ENCODE assay signal across 8 cellular contexts in genomic region chr1:227542153-227543120, GRCh38. TPM values are rescaled to one million over a fixed set of nuclear protein-coding genes. Genes with fewer than 3 reads are reported as not detected.
A peak's percentile ranks its signal among the peaks of the same experiment; 100 is the strongest.
DNase-seq lines count a peak whose midpoint lies in the region; ATAC-seq, FAIRE-seq and TF ChIP-seq lines count a peak whose summit lies in the region.

No MANE protein-coding gene starts in this region.

- no peak for FAIRE-seq in K562 (lab: Jason Lieb, UNC)

- in situ Hi-C loops in K562 (cut with MboI) = no loop called here

- DNase-seq in NB4 (ENCODE audit: low read depth) = peak; percentile 78
- peak; percentile 74 for DNase-seq in T1000 (lab: John Stamatoyannopoulos, UW)
- peak; percentile 21 to 46 (median 33) for DNase-seq in K562 (ENCODE audit: extremely low read depth in 1 of 4, low spot score in 3 of 4)
- DNase-seq in sigmoid colon = peak; percentile 94
- no peak for DNase-seq in RKO (ENCODE audit: low spot score)

- H3K4me3 ChIP-seq in GM08714 (ENCODE audit: low read length) (peak overlapping the region; percentile 65; the same call in 1 of the 2 replicates), HEK293 (ENCODE audit: low read depth, low read length) (peak overlapping the region; percentile 46), NB4 (ENCODE audit: low read depth, low read length) (no peak overlapping the region), K562 (no peak overlapping the region), iPS-11a (ENCODE audit: low read depth, low read length) (peak overlapping the region; percentile 41), sigmoid colon (peak overlapping the region; percentile 63 to 90 (median 77))

- CTCF ChIA-PET in HEK293 (lab: Yijun Ruan, JAX) (interaction anchor here (0.6 to 1.6 kb wide), 29 partner anchors 8 to 1802 kb away, joined by 3 to 8 read pairs (median 3); partner anchors contain the start of gene ZNF678), K562 (lab: Yijun Ruan, JAX; ENCODE audit: low intra/inter-chr PET ratio) (interaction anchor here (0.7 kb wide), 1 partner anchor 203 kb away, joined by 3 read pairs; no protein-coding TSS in a partner anchor)

- H3K27me3 ChIP-seq in K562 (ENCODE audit: control insufficient read depth in 2 of 2, insufficient read depth in 2 of 2, low read length in 2 of 2) = no peaks in the 10 kb centered on the region
- H3K27me3 ChIP-seq in sigmoid colon = no peaks in the 10 kb centered on the region

- peak overlapping the region; percentile 37; the same call in 1 of the 2 replicates for H3K27ac ChIP-seq in HEK293 (ENCODE audit: extremely low read depth, low read depth, low read length)
- no peak overlapping the region for H3K27ac ChIP-seq in K562 (ENCODE audit: extremely low read depth, low read depth, low read length)
- peak overlapping the region; percentile 69 to 82 (median 76) for H3K27ac ChIP-seq in sigmoid colon

- H2AFZ ChIP-seq in K562 (ENCODE audit: low read depth, low read length) = no peak overlapping the region

- peak in 1 of 2 experiments; percentile 42; a peak in 2 of 4 replicates for TF ChIP-seq RAD21 in K562 (CRISPR knock-in tag; conservative IDR thresholded peaks at IDR 0.05 in 1 of 2, IDR thresholded peaks at IDR 0.05 in 1 of 2)

- TF ChIP-seq CTCF in HEK293 (tag by site-specific recombination; IDR thresholded peaks at IDR 0.05) (no peak), NB4 (IDR thresholded peaks at IDR 0.05; ENCODE audit: low read depth, low read length) (peak; percentile 49), K562 (IDR thresholded peaks at IDR 0.05 in 2 of 3, conservative IDR thresholded peaks at IDR 0.05 in 1 of 3; ENCODE audit: insufficient read depth in 2 of 3, low read depth in 1 of 3, low read length in 3 of 3) (peak; percentile 27 to 71 (median 43); a peak in 4 of 6 replicates), sigmoid colon (IDR thresholded peaks at IDR 0.05) (peak; percentile 38 to 99 (median 63))

- no peak overlapping the region for H3K9ac ChIP-seq in K562 (ENCODE audit: insufficient read depth in 1 of 2, low read depth in 2 of 2, low read length in 2 of 2)

- H3K4me2 ChIP-seq in K562 (ENCODE audit: insufficient read depth, low read length) = no peak overlapping the region

- WGBS in K562 (ENCODE audit: insufficient coverage, low coverage, missing lambda C conversion rate) = 66% methylated on average over 62 of the region's 84 CpGs
- 5% methylated on average over 84 of the region's 84 CpGs for WGBS in sigmoid colon, 2 donors

- H3K4me1 ChIP-seq in HEK293 (ENCODE audit: control insufficient read depth, insufficient read depth, low read length) (no peaks in the 10 kb centered on the region), K562 (replicated peaks in 1 of 2; ENCODE audit: control insufficient read depth in 2 of 2, insufficient read depth in 2 of 2, low read length in 2 of 2) (peaks cover 0 to 12% of the 10 kb centered on the region in 2 experiments; a peak in 1 of 5 replicates), sigmoid colon (peaks cover 0 to 19% (median 17%) of the 10 kb centered on the region in 4 donors)

- TF ChIP-seq POLR2A in NB4 (IDR thresholded peaks at IDR 0.05; ENCODE audit: extremely low read depth, insufficient read length) (no peak), K562 (conservative IDR thresholded peaks at IDR 0.05) (no peak), sigmoid colon (IDR thresholded peaks at IDR 0.05) (no peak)

- no peak for TF ChIP-seq EP300 in K562 (IDR thresholded peaks at IDR 0.05; ENCODE audit: low read length)
- no peak for TF ChIP-seq EP300 in sigmoid colon (IDR thresholded peaks at IDR 0.05)

- H3K9me3 ChIP-seq in HEK293 (ENCODE audit: control insufficient read depth, insufficient read depth, low read depth, low read length) = no peaks in the 10 kb centered on the region
- no peaks in the 10 kb centered on the region; the same call in 1 of the 2 replicates for H3K9me3 ChIP-seq in K562 (replicated peaks; ENCODE audit: control insufficient read depth, insufficient read depth, low read depth, low read length)
- H3K9me3 ChIP-seq in sigmoid colon = no peaks in the 10 kb centered on the region

- no TSS peak for BruUV-seq in K562 (replicated peaks; lab: Mats Ljungman, UMichigan)

- H3K36me3 ChIP-seq in HEK293 (ENCODE audit: control insufficient read depth in 2 of 2, insufficient read depth in 1 of 2, low read length in 2 of 2) (no peaks in the 10 kb centered on the region), K562 (ENCODE audit: control insufficient read depth, insufficient read depth, low read length) (no peaks in the 10 kb centered on the region), sigmoid colon (no peaks in the 10 kb centered on the region)

- H4K20me1 ChIP-seq in K562 (replicated peaks; ENCODE audit: control insufficient read depth, insufficient read depth, low read length) = no peaks in the 10 kb centered on the region

- peak; percentile 78 for ATAC-seq in K562

- H3K79me2 ChIP-seq in K562 (ENCODE audit: control insufficient read depth, insufficient read depth, low read length) = no peaks in the 10 kb centered on the region

- no peaks in the 10 kb centered on the region for H3K9me1 ChIP-seq in K562 (ENCODE audit: control insufficient read depth, insufficient read depth, low read length)

- intact Hi-C loops in K562 (cut with micrococcal nuclease) (no loop called here), sigmoid colon (cut with DNase I) (loop anchor here (2.0 to 10.0 kb wide), 4 partner anchors 60 to 542 kb away; partner anchors contain the start of genes ARF1 and WNT9A)

- POLR2A ChIA-PET in HEK293 (lab: Yijun Ruan, JAX) = interaction anchor here (0.7 kb wide), 1 partner anchor 10 kb away, joined by 4 read pairs; no protein-coding TSS in a partner anchor
- POLR2A ChIA-PET in K562 (lab: Yijun Ruan, JAX) = interaction anchor here (0.6 kb wide), 1 partner anchor 24 kb away, joined by 4 read pairs; no protein-coding TSS in a partner anchor

TF ChIP-seq in HEK293, 187 proteins besides CTCF, POLR2A, EP300 and RAD21:
- TF ChIP-seq ZNF157 (tag by site-specific recombination; IDR thresholded peaks at IDR 0.05) = no peak
TF ChIP-seq in HEK293: peak in this region for 0.

TF ChIP-seq in K562, 482 proteins besides CTCF, POLR2A, EP300 and RAD21 (continues in another document):
- TF ChIP-seq ZNF551 (CRISPR knock-in tag; IDR thresholded peaks at IDR 0.05) (no peak), EWSR1 (IDR thresholded peaks at IDR 0.05; ENCODE audit: borderline replicate concordance, low read depth, partially characterized antibody) (no peak), CTCFL (IDR thresholded peaks at IDR 0.05; ENCODE audit: borderline replicate concordance, insufficient read depth, low read depth, low read length, poor library complexity, severe bottlenecking) (peak; percentile 34), CREM (IDR thresholded peaks at IDR 0.05; ENCODE audit: low read depth) (no peak), ZBTB33 (CRISPR knock-in tag; IDR thresholded peaks at IDR 0.05) (peak; percentile 99), RBM22 (IDR thresholded peaks at IDR 0.05; ENCODE audit: low read depth, low read length, poor library complexity, severe bottlenecking) (no peak), HDAC2 (IDR thresholded peaks at IDR 0.05) (no peak), ZNF184 (CRISPR knock-in tag; IDR thresholded peaks at IDR 0.05) (no peak)

RNA-seq across cellular contexts. Expression of gene ZNF678, which starts 20.9 kb away (rescaled TPM):
- total RNA-seq in K562 (2011; cell fraction: chromatin; rRNA removed; ENCODE audit: low replicate concordance) = 29.6 and 44.7 TPM in 2 replicates
- total RNA-seq in K562 (2011; cell fraction: nucleolus; rRNA removed) = 15.3 and 23.0 TPM in 2 replicates
- 34.5 and 43.7 TPM in 2 replicates for total RNA-seq in K562 (2011; cell fraction: nucleoplasm; rRNA removed)
- 7.8 and 13.3 TPM in 2 replicates for total RNA-seq in K562 (2014; rRNA removed)
- total RNA-seq in K562 (2014; rRNA removed; fragmentation: Illumina TruSeq; extraction: Trizol) = 16.7 and 18.1 TPM in 2 replicates
- total RNA-seq in K562 (2015; rRNA removed; fragmentation: Illumina TruSeq; extraction: Trizol) = 12.1 and 16.8 TPM in 2 replicates
- 9.0 and 10.6 TPM in 2 replicates for total RNA-seq in K562 (2021)
- polyA plus RNA-seq in K562 (2011; rRNA removed) = 8.0 and 8.2 TPM in 2 replicates
- 2.8 and 6.3 TPM in 2 replicates for polyA plus RNA-seq in K562 (2011; cell fraction: cytosol; rRNA removed)
- 15.1 and 16.5 TPM in 2 replicates for polyA plus RNA-seq in K562 (2011; cell fraction: nucleus; rRNA removed)
- 5.3 and 6.7 TPM in 2 replicates for polyA plus RNA-seq in K562 (2012)
- polyA plus RNA-seq in K562 (2014; fragmentation: Illumina TruSeq; extraction: Trizol) = 9.1 and 9.7 TPM in 2 replicates
- 1 to 10 TPM; 3.0 to 3.2 TPM for polyA plus RNA-seq in K562 (2014; fragmentation: Nextera tagmentation; extraction: Ambion mirVana)
- polyA plus RNA-seq in K562 (2014; rRNA removed) = 4.2 and 6.1 TPM in 2 replicates
- 33.6 and 36.6 TPM in 2 replicates for polyA minus RNA-seq in K562 (2011; rRNA and poly(A)+ RNA removed)
- polyA minus RNA-seq in K562 (2011; cell fraction: cytosol; rRNA and poly(A)+ RNA removed) = 10.6 and 12.9 TPM in 2 replicates
- 33.5 and 50.3 TPM in 2 replicates for polyA minus RNA-seq in K562 (2011; cell fraction: nucleus; rRNA and poly(A)+ RNA removed)
- 10 to 100 TPM in 1 of 4 donors, 1 to 10 TPM in 3; 5.3 to 15.3 (median 8.4) TPM for total RNA-seq in sigmoid colon
- 1 to 10 TPM; 1.2 to 3.4 (median 1.6) TPM for polyA plus RNA-seq in sigmoid colon

Comparison
In these comparisons a context has a peak if more than half of its experiments do, and no peak if none do; other contexts are left out.
1. H3K4me3 ChIP-seq: peak in GM08714 (single experiment), HEK293 (single experiment), iPS-11a (single experiment) and sigmoid colon (4 of 4); none in NB4 (single experiment) and K562 (single experiment).